In genomic region chr3:159852821-159853505, GRCh38 we compare ENCODE assay signal across 8 cellular contexts. TPM values are rescaled to one million over a fixed set of nuclear protein-coding genes. Genes with fewer than 3 reads are reported as not detected.
DNase-seq lines count a peak whose midpoint lies in the region; ATAC-seq, FAIRE-seq and TF ChIP-seq lines count a peak whose summit lies in the region.

No MANE protein-coding gene starts in this region.

- CTCF ChIA-PET in AG04449 (lab: Yijun Ruan, JAX), result interaction anchor here (0.8 to 7.6 kb wide), 11 partner anchors 10 to 593 kb away, joined by 3 to 42 read pairs (median 5); partner anchors contain the start of gene IL12A
- CTCF ChIA-PET in activated CD8-positive, alpha-beta memory T cell treated with anti-CD3 and anti-CD28 coated beads, Interleukin-2, amount 10 ng/mL, durations not matched to agents 7 days and 5 days (lab: Charles Lee), result no interaction called here

- H3K4me1 ChIP-seq in thymus (ENCODE audit: control insufficient read depth, insufficient read depth, low read length), result peaks cover 2% of the 10 kb centered on the region

- no peak for DNase-seq in AG04449 (ENCODE audit: low read depth, low spot score)
- DNase-seq in bronchial epithelial cell (ENCODE audit: low read depth), result peak; percentile 72
- DNase-seq in kidney tubule cell (ENCODE audit: low spot score), result peak; percentile 80
- DNase-seq in activated CD8-positive, alpha-beta memory T cell treated with anti-CD3 and anti-CD28 coated beads, Interleukin-2, amount 10 ng/mL, durations not matched to agents 7 days and 5 days, result no peak
- DNase-seq in omental fat pad (ENCODE audit: low spot score), result no peak

- H3K4me3 ChIP-seq in AG04449 (ENCODE audit: low read depth, low read length) (peak overlapping the region; percentile 43), bronchial epithelial cell (ENCODE audit: low read depth, low read length) (peak overlapping the region; percentile 24), thymus (ENCODE audit: low read length) (no peak overlapping the region)

- no peaks in the 10 kb centered on the region for H3K36me3 Mint-ChIP-seq in activated CD8-positive, alpha-beta memory T cell treated with anti-CD3 and anti-CD28 coated beads, Interleukin-2, amount 10 ng/mL, durations not matched to agents 7 days and 5 days

- no peak for TF ChIP-seq CTCF in AG04449 (IDR thresholded peaks at IDR 0.05; ENCODE audit: insufficient read depth, low read length, missing control alignments)
- no peak for TF ChIP-seq CTCF in bronchial epithelial cell (IDR thresholded peaks at IDR 0.05; ENCODE audit: insufficient read depth, low read length, severe bottlenecking)
- no peak for TF ChIP-seq CTCF in omental fat pad (IDR thresholded peaks at IDR 0.05)

- no peaks in the 10 kb centered on the region for H3K9me3 ChIP-seq in thymus (ENCODE audit: control insufficient read depth)

- POLR2A ChIA-PET in AG04449 (lab: Yijun Ruan, JAX), result no interaction called here

- H3K27me3 Mint-ChIP-seq in activated CD8-positive, alpha-beta memory T cell treated with anti-CD3 and anti-CD28 coated beads, Interleukin-2, amount 10 ng/mL, durations not matched to agents 7 days and 5 days, result peaks cover 42% of the 10 kb centered on the region

- WGBS in thymus, result 39% methylated on average over 11 of the region's 11 CpGs

- H3K4me1 Mint-ChIP-seq in activated CD8-positive, alpha-beta memory T cell treated with anti-CD3 and anti-CD28 coated beads, Interleukin-2, amount 10 ng/mL, durations not matched to agents 7 days and 5 days, result no peaks in the 10 kb centered on the region

- ATAC-seq in HG02588 (IDR thresholded peaks at IDR 0.05; ENCODE audit: unreplicated experiment) (peak; percentile 63), HG03196 (IDR thresholded peaks at IDR 0.05; ENCODE audit: unreplicated experiment) (no peak), omental fat pad (ENCODE audit: low FRiP score) (no peak)
- ATAC-seq in activated CD8-positive, alpha-beta memory T cell treated with anti-CD3 and anti-CD28 coated beads, Interleukin-2, amount 10 ng/mL, durations not matched to agents 7 days and 5 days, result no peak

- H3K27ac Mint-ChIP-seq in activated CD8-positive, alpha-beta memory T cell treated with anti-CD3 and anti-CD28 coated beads, Interleukin-2, amount 10 ng/mL, durations not matched to agents 7 days and 5 days, result no peak overlapping the region

- H3K36me3 ChIP-seq in bronchial epithelial cell (ENCODE audit: control insufficient read depth, insufficient read depth, low read length) (no peaks in the 10 kb centered on the region), thymus (ENCODE audit: control insufficient read depth, insufficient read depth) (no peaks in the 10 kb centered on the region)

- no peak for FAIRE-seq in bronchial epithelial cell (lab: Jason Lieb, UNC)

- H3K27ac ChIP-seq in thymus (ENCODE audit: low read depth), result peak overlapping the region; percentile 31

- H3K27me3 ChIP-seq in bronchial epithelial cell (ENCODE audit: control insufficient read depth, insufficient read depth, low read length) (no peaks in the 10 kb centered on the region), thymus (ENCODE audit: control insufficient read depth, insufficient read depth) (no peaks in the 10 kb centered on the region)

- no peak overlapping the region for H3K4me3 Mint-ChIP-seq in activated CD8-positive, alpha-beta memory T cell treated with anti-CD3 and anti-CD28 coated beads, Interleukin-2, amount 10 ng/mL, durations not matched to agents 7 days and 5 days

- H3K9me3 Mint-ChIP-seq in activated CD8-positive, alpha-beta memory T cell treated with anti-CD3 and anti-CD28 coated beads, Interleukin-2, amount 10 ng/mL, durations not matched to agents 7 days and 5 days (ENCODE audit: low read depth), result no peaks in the 10 kb centered on the region

RNA-seq across cellular contexts. Expression of gene SCHIP1, which starts 13.3 kb away (rescaled TPM):
- total RNA-seq in bronchial epithelial cell (0.64 and 1.3 TPM in 2 replicates), omental fat pad (10 to 100 TPM in 1 of 4 donors, 1 to 10 TPM in 3; 2.7 to 13.9 (median 6.0) TPM)
- polyA plus RNA-seq in thymus, result 1.5 TPM
- under 1 TPM; 0.23 to 0.41 TPM for total RNA-seq in activated CD8-positive, alpha-beta memory T cell treated with anti-CD3 and anti-CD28 coated beads, Interleukin-2, amount 10 ng/mL, durations not matched to agents 7 days and 5 days

Comparison
In these comparisons a context has a peak if more than half of its experiments do, and no peak if none do; other contexts are left out.
1. DNase-seq: peak in bronchial epithelial cell (single experiment) and kidney tubule cell (single experiment); none in AG04449 (single experiment), activated CD8-positive, alpha-beta memory T cell treated with anti-CD3 and anti-CD28 coated beads, Interleukin-2, amount 10 ng/mL, durations not matched to agents 7 days and 5 days (single experiment) and omental fat pad (single experiment).